2 cellular contexts compared by ENCODE assay signal in the genomic region with DNA sequence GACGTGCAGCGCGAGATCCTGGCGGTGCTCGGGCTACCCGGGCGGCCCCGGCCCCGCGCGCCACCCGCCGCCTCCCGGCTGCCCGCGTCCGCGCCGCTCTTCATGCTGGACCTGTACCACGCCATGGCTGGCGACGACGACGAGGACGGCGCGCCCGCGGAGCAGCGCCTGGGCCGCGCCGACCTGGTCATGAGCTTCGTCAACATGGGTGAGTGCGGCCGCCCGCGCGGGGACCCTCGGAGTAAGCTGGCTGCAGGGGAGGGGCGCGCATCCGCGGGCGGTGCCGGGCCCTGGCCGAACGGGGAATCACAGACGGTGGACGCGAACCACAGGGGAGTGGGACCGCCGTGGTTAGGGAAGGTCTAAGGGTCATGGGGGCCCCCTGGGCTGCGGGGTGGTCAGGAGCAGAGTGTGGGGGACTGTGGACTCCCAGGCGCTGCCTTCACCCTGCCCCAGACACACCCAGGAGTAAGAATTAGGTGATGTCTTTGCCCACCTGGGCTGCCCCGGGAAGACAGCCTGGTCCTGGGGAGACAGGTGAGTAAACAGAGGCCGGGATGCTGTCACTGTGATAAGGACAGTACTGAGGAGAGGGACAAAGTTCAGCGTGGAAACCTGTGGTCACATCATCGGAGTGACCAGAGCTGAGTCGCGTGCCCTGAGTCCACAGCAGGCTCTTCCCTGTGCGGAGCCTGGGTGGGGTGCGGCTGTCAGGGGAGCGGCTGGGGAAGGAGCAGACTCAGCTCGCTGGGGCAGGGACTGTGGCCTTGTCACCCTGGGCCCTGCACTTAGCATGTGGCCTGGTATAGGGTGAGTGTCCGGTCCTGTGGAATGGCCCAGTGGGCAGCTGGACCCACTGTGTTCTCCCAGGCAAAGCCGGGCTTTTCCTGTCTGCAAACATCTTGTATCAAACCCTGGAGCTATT.
A peak's percentile ranks its signal among the peaks of the same experiment; 100 is the strongest.
TF ChIP-seq lines count a peak whose summit lies in the region.

No MANE protein-coding gene starts in this region.

TF ChIP-seq in WTC11, 78 proteins besides CTCF, POLR2A, EP300 and RAD21:
- TF ChIP-seq TP53 (CRISPR knock-in tag; IDR thresholded peaks at IDR 0.05): 0 out of 2 replicates have a peak, but pooled peaks have one; percentile 11

TF ChIP-seq in H1, 55 proteins besides CTCF, POLR2A, EP300 and RAD21:
- TF ChIP-seq EZH2 (IDR thresholded peaks at IDR 0.05; ENCODE audit: low read depth, low read length, severe bottlenecking) (peak; percentile 64), SUZ12 (IDR thresholded peaks at IDR 0.05; ENCODE audit: low read length) (peak; percentile 46)
